Comparison of ENCODE assay signal across 10 cellular contexts in the genomic region with DNA sequence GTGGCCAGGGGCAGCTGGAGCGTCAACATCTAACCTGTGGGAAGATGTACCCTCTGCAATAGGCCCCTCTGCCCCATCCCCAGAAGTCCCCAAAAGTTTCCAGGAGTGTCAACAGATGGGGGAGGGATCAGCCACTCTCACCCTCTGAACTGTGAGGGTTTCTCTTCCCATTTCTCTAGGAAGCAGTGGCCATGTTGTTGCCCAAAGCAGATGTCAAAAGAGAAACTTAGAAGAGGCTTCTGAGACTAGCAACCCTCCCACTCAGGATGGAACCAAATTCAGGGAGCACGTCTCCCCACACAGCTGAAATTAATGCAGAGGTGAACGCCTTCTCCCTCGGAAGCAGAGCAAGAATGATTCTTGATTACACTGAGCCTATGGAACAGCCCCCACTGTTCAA.
A peak's percentile ranks its signal among the peaks of the same experiment; 100 is the strongest.
DNase-seq lines count a peak whose midpoint lies in the region; ATAC-seq and TF ChIP-seq lines count a peak whose summit lies in the region.
"Had no signal": no experiment of that assay in that cellular context is flagged by ENCODE, and none has a peak within 500 bp of the region (broad histone marks: within the 10 kb centered on the region; RNA-seq: fewer than 3 reads in every experiment).

No MANE protein-coding gene starts in this region.

- no peak for DNase-seq in Jurkat, Clone E6-1 (ENCODE audit: low read depth, low spot score)
- DNase-seq in trophoblast cell (no peak), COLO829 (ENCODE audit: low spot score) (no peak), amygdala (lab: John Stamatoyannopoulos, UW) (no peak), erythroblast (lab: John Stamatoyannopoulos, UW) (no peak), HK-2 (ENCODE audit: unreplicated experiment) (no peak)
- DNase-seq: NCI-H146 had no signal

- peaks cover 10% of the 10 kb centered on the region for H3K79me1 ChIP-seq in trophoblast cell (ENCODE audit: low read length)

- H3K79me2 ChIP-seq in trophoblast cell (ENCODE audit: control insufficient read depth, insufficient read depth, low read length, poor library complexity): no peaks in the 10 kb centered on the region

- peak overlapping the region; percentile 79 for H4K91ac ChIP-seq in trophoblast cell (ENCODE audit: low read depth, low read length)

- no peak overlapping the region for H3K23ac ChIP-seq in trophoblast cell (ENCODE audit: low read length)

- H3K4me2 ChIP-seq in trophoblast cell (ENCODE audit: low read length): no peak overlapping the region

- H3K27ac Mint-ChIP-seq in activated naive CD4-positive, alpha-beta T cell treated with anti-CD3 and anti-CD28 coated beads, Interleukin-2, amount 50 U/mL, for 24 hours: peak overlapping the region; percentile 96

- no peak overlapping the region for H2BK5ac ChIP-seq in trophoblast cell (ENCODE audit: low read depth, low read length, poor library complexity)

- H2BK120ac ChIP-seq in trophoblast cell (ENCODE audit: insufficient read depth, low read length, poor library complexity): peak overlapping the region; percentile 82

- H3K4ac ChIP-seq in trophoblast cell (ENCODE audit: low read depth, low read length): no peak overlapping the region

- H3K27ac ChIP-seq in trophoblast cell (ENCODE audit: low read depth, low read length): no peak overlapping the region
- H3K27ac ChIP-seq: thoracic aorta had no signal

- peak overlapping the region; percentile 16 for H3K4me3 ChIP-seq in Jurkat, Clone E6-1 (ENCODE audit: low read length)
- H3K4me3 ChIP-seq in trophoblast cell (ENCODE audit: low read depth, low read length): no peak overlapping the region
- H3K4me3 ChIP-seq: thoracic aorta had no signal

- no peak overlapping the region for H2AFZ ChIP-seq in trophoblast cell (ENCODE audit: insufficient read depth, low read length, poor library complexity)

- H3K4me1 ChIP-seq in trophoblast cell (ENCODE audit: control insufficient read depth in 1 of 2, insufficient read depth in 2 of 2, low read length in 2 of 2): peaks cover 5 to 17% of the 10 kb centered on the region in 2 experiments

- peaks cover 95% of the 10 kb centered on the region for H3K4me1 Mint-ChIP-seq in activated naive CD4-positive, alpha-beta T cell treated with anti-CD3 and anti-CD28 coated beads, Interleukin-2, amount 50 U/mL, for 24 hours

- peak overlapping the region; percentile 31 for H3K18ac ChIP-seq in trophoblast cell (ENCODE audit: low read length)

- H3K4me3 Mint-ChIP-seq in activated naive CD4-positive, alpha-beta T cell treated with anti-CD3 and anti-CD28 coated beads, Interleukin-2, amount 50 U/mL, for 24 hours: peak overlapping the region; percentile 77

- H2AK5ac ChIP-seq in trophoblast cell (ENCODE audit: low read length): peak overlapping the region; percentile 15

- peak overlapping the region; percentile 61 for H4K8ac ChIP-seq in trophoblast cell (ENCODE audit: low read depth, low read length)

- no peaks in the 10 kb centered on the region for H3K9me3 ChIP-seq in trophoblast cell (ENCODE audit: insufficient read depth, low read depth, low read length)
- H3K9me3 ChIP-seq: thoracic aorta had no signal

- no peaks in the 10 kb centered on the region for H3K9me3 Mint-ChIP-seq in activated naive CD4-positive, alpha-beta T cell treated with anti-CD3 and anti-CD28 coated beads, Interleukin-2, amount 50 U/mL, for 24 hours

- H3K27me3 Mint-ChIP-seq in activated naive CD4-positive, alpha-beta T cell treated with anti-CD3 and anti-CD28 coated beads, Interleukin-2, amount 50 U/mL, for 24 hours: no peaks in the 10 kb centered on the region

- no peaks in the 10 kb centered on the region for H3K36me3 Mint-ChIP-seq in activated naive CD4-positive, alpha-beta T cell treated with anti-CD3 and anti-CD28 coated beads, Interleukin-2, amount 50 U/mL, for 24 hours

- peak; percentile 41 for ATAC-seq in GM18511 (IDR thresholded peaks at IDR 0.05; ENCODE audit: unreplicated experiment)

- H3K36me3 ChIP-seq in trophoblast cell (ENCODE audit: control insufficient read depth in 1 of 2, insufficient read depth in 2 of 2, low read length in 2 of 2): no peaks in the 10 kb centered on the region
- H3K36me3 ChIP-seq: thoracic aorta had no signal

- no peaks in the 10 kb centered on the region for H3K27me3 ChIP-seq in trophoblast cell (ENCODE audit: insufficient read depth, low read length)

- no CpG with 5 or more reads among the region's 4 CpGs for WGBS in trophoblast cell (ENCODE audit: extremely low coverage, insufficient coverage, insufficient read length)

- H3K14ac ChIP-seq in trophoblast cell (ENCODE audit: low read length): peak overlapping the region; percentile 1

- no peak overlapping the region for H3K9ac ChIP-seq in trophoblast cell (ENCODE audit: low read length)

- peak overlapping the region; percentile 24 for H2BK12ac ChIP-seq in trophoblast cell (ENCODE audit: low read length)

- no peak overlapping the region for H4K12ac ChIP-seq in trophoblast cell (ENCODE audit: low read depth, low read length)

- TF ChIP-seq POLR2A in erythroblast (IDR thresholded peaks at IDR 0.05; ENCODE audit: low read length): no peak
